In genomic region chr12:111209779-111210178, GRCh38 we compare ENCODE assay signal across 28 cellular contexts.
"Had no signal": no experiment of that assay in that cellular context is flagged by ENCODE, and none has a peak within 500 bp of the region (broad histone marks: within the 10 kb centered on the region; RNA-seq: fewer than 3 reads in every experiment).

No MANE protein-coding gene starts in this region.

- H3K27ac Mint-ChIP-seq: activated CD4-positive, alpha-beta memory T cell treated with anti-CD3 and anti-CD28 coated beads for 36 hours; activated CD4-positive, alpha-beta T cell treated with anti-CD3 and anti-CD28 coated beads for 36 hours; activated CD4-positive, alpha-beta T cell treated with anti-CD3 and anti-CD28 coated beads, Interleukin-2, amount 10 ng/mL, durations not matched to agents 24 days and 14 days; activated CD8-positive, alpha-beta memory T cell treated with anti-CD3 and anti-CD28 coated beads, Interleukin-2, amount 10 ng/mL, durations not matched to agents 7 days and 5 days; activated CD8-positive, alpha-beta T cell treated with anti-CD3 and anti-CD28 coated beads, Interleukin-2, amount 10 ng/mL, durations not matched to agents 7 days and 5 days; activated naive CD4-positive, alpha-beta T cell treated with anti-CD3 and anti-CD28 coated beads, Interleukin-2, amount 10 ng/mL, durations not matched to agents 7 days and 5 days; activated naive CD4-positive, alpha-beta T cell treated with anti-CD3 and anti-CD28 coated beads, Interleukin-2, amount 50 U/mL, for 72 hours; activated naive CD8-positive, alpha-beta T cell treated with anti-CD3 and anti-CD28 coated beads, Interleukin-2, amount 10 ng/mL, durations not matched to agents 7 days and 5 days; activated T-cell treated with anti-CD3 and anti-CD28 coated beads, Interleukin-2, amount 50 U/mL, for 72 hours; effector memory CD8-positive, alpha-beta T cell had no signal

- H3K9me3 Mint-ChIP-seq: activated CD4-positive, alpha-beta memory T cell treated with anti-CD3 and anti-CD28 coated beads for 36 hours; activated CD4-positive, alpha-beta T cell treated with anti-CD3 and anti-CD28 coated beads, Interleukin-2, amount 10 ng/mL, durations not matched to agents 24 days and 14 days; activated naive CD4-positive, alpha-beta T cell treated with anti-CD3 and anti-CD28 coated beads, Interleukin-2, amount 10 ng/mL, durations not matched to agents 7 days and 5 days; activated naive CD4-positive, alpha-beta T cell treated with anti-CD3 and anti-CD28 coated beads, Interleukin-2, amount 50 U/mL, for 72 hours; activated naive CD8-positive, alpha-beta T cell treated with anti-CD3 and anti-CD28 coated beads, Interleukin-2, amount 10 ng/mL, durations not matched to agents 7 days and 5 days; activated T-cell treated with anti-CD3 and anti-CD28 coated beads, Interleukin-2, amount 50 U/mL, for 72 hours; effector memory CD8-positive, alpha-beta T cell had no signal

- H3K4me3 ChIP-seq: esophagus muscularis mucosa, gastrocnemius medialis, heart left ventricle had no signal

- H3K9me3 ChIP-seq: esophagus muscularis mucosa, gastrocnemius medialis, heart left ventricle had no signal

- H3K4me3 Mint-ChIP-seq: activated CD4-positive, alpha-beta memory T cell treated with anti-CD3 and anti-CD28 coated beads for 36 hours; activated CD4-positive, alpha-beta T cell treated with anti-CD3 and anti-CD28 coated beads for 36 hours; activated CD4-positive, alpha-beta T cell treated with anti-CD3 and anti-CD28 coated beads, Interleukin-2, amount 10 ng/mL, durations not matched to agents 24 days and 14 days; activated CD8-positive, alpha-beta memory T cell treated with anti-CD3 and anti-CD28 coated beads, Interleukin-2, amount 10 ng/mL, durations not matched to agents 7 days and 5 days; activated CD8-positive, alpha-beta T cell treated with anti-CD3 and anti-CD28 coated beads, Interleukin-2, amount 10 ng/mL, durations not matched to agents 7 days and 5 days; activated naive CD4-positive, alpha-beta T cell treated with anti-CD3 and anti-CD28 coated beads, Interleukin-2, amount 10 ng/mL, durations not matched to agents 7 days and 5 days; activated naive CD8-positive, alpha-beta T cell treated with anti-CD3 and anti-CD28 coated beads, Interleukin-2, amount 10 ng/mL, durations not matched to agents 7 days and 5 days; activated T-cell treated with anti-CD3 and anti-CD28 coated beads, Interleukin-2, amount 50 U/mL, for 72 hours; effector memory CD8-positive, alpha-beta T cell had no signal

- H3K36me3 Mint-ChIP-seq: activated CD4-positive, alpha-beta memory T cell treated with anti-CD3 and anti-CD28 coated beads for 36 hours; activated CD8-positive, alpha-beta memory T cell treated with anti-CD3 and anti-CD28 coated beads, Interleukin-2, amount 10 ng/mL, durations not matched to agents 7 days and 5 days; activated naive CD4-positive, alpha-beta T cell treated with anti-CD3 and anti-CD28 coated beads, Interleukin-2, amount 10 ng/mL, durations not matched to agents 7 days and 5 days; activated naive CD4-positive, alpha-beta T cell treated with anti-CD3 and anti-CD28 coated beads, Interleukin-2, amount 50 U/mL, for 72 hours; activated naive CD8-positive, alpha-beta T cell treated with anti-CD3 and anti-CD28 coated beads, Interleukin-2, amount 10 ng/mL, durations not matched to agents 7 days and 5 days had no signal

- H3K36me3 ChIP-seq: esophagus muscularis mucosa, gastrocnemius medialis, heart left ventricle had no signal

- H3K4me1 Mint-ChIP-seq: activated CD4-positive, alpha-beta T cell treated with anti-CD3 and anti-CD28 coated beads for 36 hours; activated CD4-positive, alpha-beta T cell treated with anti-CD3 and anti-CD28 coated beads, Interleukin-2, amount 10 ng/mL, durations not matched to agents 24 days and 14 days; activated CD8-positive, alpha-beta memory T cell treated with anti-CD3 and anti-CD28 coated beads, Interleukin-2, amount 10 ng/mL, durations not matched to agents 7 days and 5 days; activated naive CD4-positive, alpha-beta T cell treated with anti-CD3 and anti-CD28 coated beads, Interleukin-2, amount 10 ng/mL, durations not matched to agents 7 days and 5 days; activated naive CD8-positive, alpha-beta T cell treated with anti-CD3 and anti-CD28 coated beads, Interleukin-2, amount 10 ng/mL, durations not matched to agents 7 days and 5 days had no signal

- DNase-seq: activated CD4-positive, alpha-beta memory T cell treated with anti-CD3 and anti-CD28 coated beads for 36 hours; activated CD4-positive, alpha-beta T cell treated with anti-CD3 and anti-CD28 coated beads for 36 hours; activated CD4-positive, alpha-beta T cell treated with anti-CD3 and anti-CD28 coated beads, Interleukin-2, amount 10 ng/mL, durations not matched to agents 24 days and 14 days; activated CD4-positive, CD25-positive, alpha-beta regulatory T cell; activated CD4-positive, CD25-positive, alpha-beta regulatory T cell treated with anti-CD3 and anti-CD28 coated beads, Interleukin-2, amount 50 U/mL, for 72 hours; activated CD8-positive, alpha-beta memory T cell treated with anti-CD3 and anti-CD28 coated beads, Interleukin-2, amount 10 ng/mL, durations not matched to agents 7 days and 5 days; activated CD8-positive, alpha-beta memory T cell treated with anti-CD3 and anti-CD28 coated beads, Interleukin-2, amount 50 U/mL, for 4 hours; activated CD8-positive, alpha-beta T cell treated with anti-CD3 and anti-CD28 coated beads, Interleukin-2, amount 10 ng/mL, durations not matched to agents 7 days and 5 days; activated gamma-delta T cell; activated naive CD4-positive, alpha-beta T cell; activated naive CD4-positive, alpha-beta T cell treated with anti-CD3 and anti-CD28 coated beads, Interleukin-2, amount 10 ng/mL, durations not matched to agents 7 days and 5 days; activated naive CD8-positive, alpha-beta T cell treated with anti-CD3 and anti-CD28 coated beads, Interleukin-2, amount 10 ng/mL, durations not matched to agents 7 days and 5 days; activated T-cell treated with anti-CD3 and anti-CD28 coated beads, Interleukin-2, amount 50 U/mL, for 1 hour; activated T-cell treated with anti-CD3 and anti-CD28 coated beads, Interleukin-2, amount 50 U/mL, for 72 hours; anterior cingulate cortex; caudate nucleus; cortex of kidney; dermis blood vessel endothelial cell; effector CD4-positive, alpha-beta T cell; effector memory CD8-positive, alpha-beta T cell; erythroblast; foreskin keratinocyte; gastrocnemius medialis; glutamatergic neuron; heart left ventricle; T-helper 2 cell had no signal

- ATAC-seq: activated CD4-positive, alpha-beta T cell treated with anti-CD3 and anti-CD28 coated beads for 36 hours; activated CD8-positive, alpha-beta memory T cell treated with anti-CD3 and anti-CD28 coated beads, Interleukin-2, amount 10 ng/mL, durations not matched to agents 7 days and 5 days; activated CD8-positive, alpha-beta T cell treated with anti-CD3 and anti-CD28 coated beads, Interleukin-2, amount 10 ng/mL, durations not matched to agents 7 days and 5 days; activated naive CD4-positive, alpha-beta T cell treated with anti-CD3 and anti-CD28 coated beads, Interleukin-2, amount 50 U/mL, for 72 hours; activated T-cell treated with anti-CD3 and anti-CD28 coated beads, Interleukin-2, amount 50 U/mL, for 72 hours; effector memory CD8-positive, alpha-beta T cell; foreskin keratinocyte; gastrocnemius medialis; heart left ventricle had no signal

- H3K27ac ChIP-seq: esophagus muscularis mucosa, foreskin keratinocyte, gastrocnemius medialis, heart left ventricle had no signal

- H3K4me1 ChIP-seq: esophagus muscularis mucosa, foreskin keratinocyte, gastrocnemius medialis, heart left ventricle had no signal
